Comparison of ENCODE assay signal across 8 cellular contexts in the genomic region with DNA sequence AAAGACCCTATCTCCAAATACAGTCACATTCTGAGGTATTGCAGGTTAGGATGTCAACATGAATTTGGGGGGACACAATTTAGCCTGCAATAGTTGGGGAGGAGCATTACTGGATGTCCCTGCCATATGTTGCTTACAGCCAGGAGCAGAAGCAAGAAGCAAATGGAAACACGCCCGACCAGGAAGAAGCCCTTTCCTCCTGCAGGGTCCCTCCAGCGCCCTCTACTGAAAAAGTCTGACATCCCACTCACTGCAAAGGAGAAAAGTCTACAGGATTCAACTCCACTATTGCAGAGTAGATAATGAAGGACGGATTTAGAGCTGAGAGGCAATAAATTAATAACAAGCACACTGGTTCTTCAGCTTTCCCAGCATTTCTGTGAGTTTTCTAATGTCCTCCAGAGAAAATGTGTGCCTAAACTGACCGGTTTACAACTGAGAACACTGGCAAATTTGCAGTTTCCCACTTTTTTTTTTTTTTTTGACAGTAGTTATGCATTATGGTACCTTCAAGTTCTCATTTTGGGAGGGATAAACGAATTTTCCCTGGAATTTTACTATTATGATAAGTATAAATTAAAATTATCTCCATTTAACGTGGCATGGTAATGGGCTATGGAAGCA. TPM values are rescaled to one million over a fixed set of nuclear protein-coding genes. Genes with fewer than 3 reads are reported as not detected.
DNase-seq lines count a peak whose midpoint lies in the region; ATAC-seq and TF ChIP-seq lines count a peak whose summit lies in the region.

No MANE protein-coding gene starts in this region.

- H3K36me3 ChIP-seq in hepatocyte (replicated peaks; ENCODE audit: insufficient read depth, low read depth), result no peaks in the 10 kb centered on the region

- no peak overlapping the region for H3K27ac ChIP-seq in hepatocyte

- H4K20me1 ChIP-seq in hepatocyte (ENCODE audit: insufficient read depth, poor library complexity, severe bottlenecking), result no peaks in the 10 kb centered on the region

- H3K9me3 ChIP-seq in hepatocyte (ENCODE audit: low read depth), result no peaks in the 10 kb centered on the region

- no peaks in the 10 kb centered on the region for H3K79me2 ChIP-seq in hepatocyte

- H3K4me3 ChIP-seq in hepatocyte, result no peak overlapping the region

- 23% methylated on average over 7 of the region's 7 CpGs for WGBS in hepatocyte (ENCODE audit: low lambda C conversion rate, missing lambda C conversion rate)

- peaks cover 0 to 6% of the 10 kb centered on the region in 2 donors for H3K36me3 Mint-ChIP-seq in activated naive CD4-positive, alpha-beta T cell treated with anti-CD3 and anti-CD28 coated beads, Interleukin-2, amount 50 U/mL, for 72 hours

- H3K4me1 ChIP-seq in hepatocyte (ENCODE audit: insufficient read depth), result peaks cover 15% of the 10 kb centered on the region

- no peak overlapping the region for H2AFZ ChIP-seq in hepatocyte

- H3K27me3 ChIP-seq in hepatocyte, result no peaks in the 10 kb centered on the region

- in situ Hi-C loops in Caki2 (cut with HindIII; ENCODE audit: low pct_unique_long_range_greater_than_20kb, low sequenced_read_pairs), result no loop called here

- H3K27ac Mint-ChIP-seq in activated naive CD4-positive, alpha-beta T cell treated with anti-CD3 and anti-CD28 coated beads, Interleukin-2, amount 50 U/mL, for 72 hours, result no peak overlapping the region

- H3K9me3 Mint-ChIP-seq in activated naive CD4-positive, alpha-beta T cell treated with anti-CD3 and anti-CD28 coated beads, Interleukin-2, amount 50 U/mL, for 72 hours, result no peaks in the 10 kb centered on the region

- H3K9me2 ChIP-seq in hepatocyte (replicated peaks; ENCODE audit: insufficient read depth), result no peaks in the 10 kb centered on the region

- DNase-seq in Caki2 (ENCODE audit: low read depth), result peak; percentile 38
- DNase-seq in NCI-H1105 (lab: John Stamatoyannopoulos, UW), result peak; percentile 10
- DNase-seq in SKM-1 treated with dmso at 0.1 percent for 144 hours (lab: John Stamatoyannopoulos, UW; ENCODE audit: unreplicated experiment), result peak; percentile 77
- peak in 1 of 2 donors; percentile 74 for DNase-seq in activated naive CD4-positive, alpha-beta T cell treated with anti-CD3 and anti-CD28 coated beads, Interleukin-2, amount 50 U/mL, for 72 hours (ENCODE audit: low spot score in 2 of 2)
- peak; percentile 76 for DNase-seq in hepatocyte (ENCODE audit: low spot score)
- peak; percentile 74 for DNase-seq in stimulated activated CD4-positive, alpha-beta T cell treated with anti-CD3 and anti-CD28 coated beads, Interleukin-1b, Interleukin-23, amount 100 ng/mL, for 48 hours
- no peak for DNase-seq in GM19238 (ENCODE audit: insufficient read length, low spot score)

- peak; percentile 49 for TF ChIP-seq CTCF in hepatocyte (IDR thresholded peaks at IDR 0.05; ENCODE audit: poor library complexity)

- peak; percentile 77 for ATAC-seq in GM21723 (IDR thresholded peaks at IDR 0.05; ENCODE audit: unreplicated experiment)
- peak; percentile 71 to 81 for ATAC-seq in activated naive CD4-positive, alpha-beta T cell treated with anti-CD3 and anti-CD28 coated beads, Interleukin-2, amount 50 U/mL, for 72 hours

- no peak overlapping the region for H3K4me2 ChIP-seq in hepatocyte

RNA-seq across cellular contexts. Expression of a gene that starts 31.7 kb away (rescaled TPM):
- total RNA-seq in Caki2 (2014; rRNA removed; shearing (Covaris generic); ENCODE audit: low replicate concordance), result 29.7 and 30.0 TPM in 2 replicates
- 10 to 100 TPM; 17.8 to 18.7 TPM for total RNA-seq in activated naive CD4-positive, alpha-beta T cell treated with anti-CD3 and anti-CD28 coated beads, Interleukin-2, amount 50 U/mL, for 72 hours
- 13.4 and 15.3 TPM in 2 replicates for total RNA-seq in hepatocyte
- polyA plus RNA-seq in hepatocyte, result 16.4 and 18.6 TPM in 2 replicates
